ENCODE assay signal across 8 cellular contexts in genomic region chr12:12560587-12561304, GRCh38. TPM values are rescaled to one million over a fixed set of nuclear protein-coding genes. Genes with fewer than 3 reads are reported as not detected.
DNase-seq lines count a peak whose midpoint lies in the region; ATAC-seq and TF ChIP-seq lines count a peak whose summit lies in the region.

No MANE protein-coding gene starts in this region.

- peak; percentile 24 for ATAC-seq in HG02763 (IDR thresholded peaks at IDR 0.05; ENCODE audit: unreplicated experiment)
- no peak for ATAC-seq in HG02981 (IDR thresholded peaks at IDR 0.05; ENCODE audit: unreplicated experiment)
- ATAC-seq in GM21367 (IDR thresholded peaks at IDR 0.05; ENCODE audit: unreplicated experiment): no peak

- peaks cover 19% of the 10 kb centered on the region for H3K4me1 Mint-ChIP-seq in osteocyte (ENCODE audit: unreplicated experiment)

- no peaks in the 10 kb centered on the region for H3K27me3 Mint-ChIP-seq in osteocyte (ENCODE audit: unreplicated experiment)

- peak overlapping the region; percentile 93 for H3K27ac Mint-ChIP-seq in osteocyte (ENCODE audit: unreplicated experiment)

- DNase-seq in DMS153 treated with DMSO at 0.1 percent for 48 hours (lab: John Stamatoyannopoulos, UW; ENCODE audit: unreplicated experiment): peak; percentile 24
- peak; percentile 75 for DNase-seq in RPMI8226
- peak; percentile 42 for DNase-seq in activated naive CD4-positive, alpha-beta T cell treated with anti-CD3 and anti-CD28 coated beads, Interleukin-2, amount 50 U/mL, for 16 hours
- peak; percentile 63 for DNase-seq in glomerular visceral epithelial cell (ENCODE audit: extremely low spot score)
- no peak for DNase-seq in osteocyte (ENCODE audit: extremely low spot score, unreplicated experiment)

- no peaks in the 10 kb centered on the region for H3K9me3 Mint-ChIP-seq in osteocyte (ENCODE audit: unreplicated experiment)

- H3K4me3 Mint-ChIP-seq in osteocyte (ENCODE audit: unreplicated experiment): peak overlapping the region; percentile 86

- no peak for TF ChIP-seq CTCF in osteocyte (IDR thresholded peaks at IDR 0.05)

- no peaks in the 10 kb centered on the region for H3K36me3 Mint-ChIP-seq in osteocyte (ENCODE audit: unreplicated experiment)

RNA-seq across cellular contexts. Expression of gene DUSP16, which starts 1.9 kb away (rescaled TPM):
- total RNA-seq in osteocyte: 9.6 and 10.3 TPM in 2 replicates

RNA-seq across cellular contexts. Expression of gene CREBL2, which starts 50.9 kb away (rescaled TPM):
- 15.1 and 16.3 TPM in 2 replicates for total RNA-seq in osteocyte
